1 cellular context compared by ENCODE assay signal in the genomic region with DNA sequence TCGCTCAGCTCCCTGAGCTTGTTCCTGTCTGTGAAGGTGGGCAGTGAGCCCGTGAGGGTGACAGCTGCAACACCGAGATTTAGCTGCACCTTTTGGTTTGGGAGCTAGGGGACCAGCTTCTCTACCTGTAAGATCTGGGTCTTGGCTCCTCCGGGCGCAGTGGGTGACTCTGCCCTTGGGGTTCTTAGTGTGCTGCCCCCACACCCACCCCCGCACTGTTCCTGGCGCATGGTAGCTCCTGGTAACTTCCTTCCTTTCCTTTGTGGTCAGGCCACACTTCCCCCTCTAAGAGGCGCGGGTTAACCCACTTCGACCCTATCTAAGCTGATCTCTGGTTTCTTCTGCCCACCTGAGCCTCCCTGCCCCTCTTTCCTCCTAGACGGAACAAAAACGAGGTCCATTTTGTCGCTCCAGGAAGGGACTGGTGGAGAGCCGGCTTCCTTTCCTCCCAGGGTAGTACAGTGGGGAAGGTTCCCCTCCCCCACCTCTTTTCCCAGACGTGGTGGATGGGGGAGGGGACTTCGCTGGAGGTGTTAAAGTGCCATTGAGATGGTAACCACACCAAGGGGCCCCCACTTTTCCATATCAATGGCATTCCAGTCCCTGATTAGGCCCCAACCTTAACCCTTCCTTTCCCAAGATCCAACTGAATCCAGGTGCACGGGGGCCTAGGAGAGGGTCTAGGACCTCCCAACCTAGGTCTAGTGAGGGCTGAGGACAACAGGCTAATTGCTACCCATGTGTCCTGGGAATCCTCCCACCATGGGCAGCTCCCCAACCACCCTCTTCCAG.
TF ChIP-seq lines count a peak whose summit lies in the region.

No MANE protein-coding gene starts in this region.

TF ChIP-seq in K562, 482 proteins besides CTCF, POLR2A, EP300 and RAD21 (continues in another document):
- TF ChIP-seq SIN3A (IDR thresholded peaks at IDR 0.05; ENCODE audit: borderline replicate concordance in 2 of 2, control insufficient read depth in 1 of 2, low read depth in 2 of 2, low read length in 2 of 2) (peak in 1 of 2 experiments; percentile 41; a peak in 1 of 4 replicates), HDAC6 (IDR thresholded peaks at IDR 0.05; ENCODE audit: low read depth, low read length) (no peak), TRIM24 (IDR thresholded peaks at IDR 0.05) (peak; percentile 54 to 89; a peak in 3 of 4 replicates), ESRRA (IDR thresholded peaks at IDR 0.05; ENCODE audit: borderline replicate concordance, low read depth) (peak; percentile 73), LCOR (CRISPR knock-in tag; IDR thresholded peaks at IDR 0.05) (no peak), BHLHE40 (IDR thresholded peaks at IDR 0.05; ENCODE audit: low read length) (peak; percentile 7; the same call in 1 of the 2 replicates), ZNF263 (CRISPR knock-in tag; IDR thresholded peaks at IDR 0.05; ENCODE audit: borderline replicate concordance) (no peak), NFIC (IDR thresholded peaks at IDR 0.05) (peak; percentile 11; the same call in 1 of the 2 replicates), ZNF77 (CRISPR knock-in tag; IDR thresholded peaks at IDR 0.05) (no peak), MAFK (IDR thresholded peaks at IDR 0.05; ENCODE audit: low read length) (no peak), TAF7 (tag; IDR thresholded peaks at IDR 0.05) (peak; percentile 61; the same call in 1 of the 2 replicates), ZNF274 (IDR thresholded peaks at IDR 0.05; ENCODE audit: borderline replicate concordance, low read depth, low read length) (no peak), HDAC1 (IDR thresholded peaks at IDR 0.05) (peak in 1 of 2 experiments; percentile 55; a peak in 1 of 4 replicates), LEF1 (IDR thresholded peaks at IDR 0.05) (peak; percentile 93), CXXC5 (CRISPR knock-in tag; IDR thresholded peaks at IDR 0.05) (peak; percentile 60; the same call in 1 of the 2 replicates), BRD9 (IDR thresholded peaks at IDR 0.05; ENCODE audit: low read depth, partially characterized antibody) (peak; percentile 61), NCOR1 (IDR thresholded peaks at IDR 0.05) (peak; percentile 48), KLF6 (CRISPR knock-in tag; IDR thresholded peaks at IDR 0.05; ENCODE audit: borderline replicate concordance) (no peak), MYC (IDR thresholded peaks at IDR 0.05; ENCODE audit: low read depth, low read length) (peak; percentile 64), MYC (CRISPR knock-in tag; IDR thresholded peaks at IDR 0.05; ENCODE audit: borderline replicate concordance, low read depth) (no peak), SMARCC2 (IDR thresholded peaks at IDR 0.05; ENCODE audit: low read depth) (peak; percentile 49; the same call in 1 of the 2 replicates), ARID1B (IDR thresholded peaks at IDR 0.05) (peak; percentile 63), RHOXF2B (CRISPR knock-in tag; conservative IDR thresholded peaks at IDR 0.05) (no peak), HNRNPH1 (optimal IDR thresholded peaks at IDR 0.05; ENCODE audit: low read depth, low read length) (no peak), CSDE1 (IDR thresholded peaks at IDR 0.05) (0 out of 4 replicates have a peak, but pooled peaks of 1 of the 2 experiments have one; percentile 43), BDP1 (IDR thresholded peaks at IDR 0.05; ENCODE audit: insufficient read depth, insufficient read length) (no peak), POLR3G (IDR thresholded peaks at IDR 0.05; ENCODE audit: extremely low read depth, insufficient read length, insufficient replicate concordance) (no peak)
- TF ChIP-seq, protein P1, sequence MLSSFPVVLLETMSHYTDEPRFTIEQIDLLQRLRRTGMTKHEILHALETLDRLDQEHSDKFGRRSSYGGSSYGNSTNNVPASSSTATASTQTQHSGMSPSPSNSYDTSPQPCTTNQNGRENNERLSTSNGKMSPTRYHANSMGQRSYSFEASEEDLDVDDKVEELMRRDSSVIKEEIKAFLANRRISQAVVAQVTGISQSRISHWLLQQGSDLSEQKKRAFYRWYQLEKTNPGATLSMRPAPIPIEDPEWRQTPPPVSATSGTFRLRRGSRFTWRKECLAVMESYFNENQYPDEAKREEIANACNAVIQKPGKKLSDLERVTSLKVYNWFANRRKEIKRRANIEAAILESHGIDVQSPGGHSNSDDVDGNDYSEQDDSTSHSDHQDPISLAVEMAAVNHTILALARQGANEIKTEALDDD (IDR thresholded peaks at IDR 0.05) = peak; percentile 76; the same call in 1 of the 2 replicates
- TF ChIP-seq, protein P2, sequence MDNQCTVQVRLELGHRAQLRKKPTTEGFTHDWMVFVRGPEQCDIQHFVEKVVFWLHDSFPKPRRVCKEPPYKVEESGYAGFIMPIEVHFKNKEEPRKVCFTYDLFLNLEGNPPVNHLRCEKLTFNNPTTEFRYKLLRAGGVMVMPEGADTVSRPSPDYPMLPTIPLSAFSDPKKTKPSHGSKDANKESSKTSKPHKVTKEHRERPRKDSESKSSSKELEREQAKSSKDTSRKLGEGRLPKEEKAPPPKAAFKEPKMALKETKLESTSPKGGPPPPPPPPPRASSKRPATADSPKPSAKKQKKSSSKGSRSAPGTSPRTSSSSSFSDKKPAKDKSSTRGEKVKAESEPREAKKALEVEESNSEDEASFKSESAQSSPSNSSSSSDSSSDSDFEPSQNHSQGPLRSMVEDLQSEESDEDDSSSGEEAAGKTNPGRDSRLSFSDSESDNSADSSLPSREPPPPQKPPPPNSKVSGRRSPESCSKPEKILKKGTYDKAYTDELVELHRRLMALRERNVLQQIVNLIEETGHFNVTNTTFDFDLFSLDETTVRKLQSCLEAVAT (IDR thresholded peaks at IDR 0.05) = peak; percentile 57 to 68; a peak in 2 of 4 replicates
- TF ChIP-seq, protein P3, sequence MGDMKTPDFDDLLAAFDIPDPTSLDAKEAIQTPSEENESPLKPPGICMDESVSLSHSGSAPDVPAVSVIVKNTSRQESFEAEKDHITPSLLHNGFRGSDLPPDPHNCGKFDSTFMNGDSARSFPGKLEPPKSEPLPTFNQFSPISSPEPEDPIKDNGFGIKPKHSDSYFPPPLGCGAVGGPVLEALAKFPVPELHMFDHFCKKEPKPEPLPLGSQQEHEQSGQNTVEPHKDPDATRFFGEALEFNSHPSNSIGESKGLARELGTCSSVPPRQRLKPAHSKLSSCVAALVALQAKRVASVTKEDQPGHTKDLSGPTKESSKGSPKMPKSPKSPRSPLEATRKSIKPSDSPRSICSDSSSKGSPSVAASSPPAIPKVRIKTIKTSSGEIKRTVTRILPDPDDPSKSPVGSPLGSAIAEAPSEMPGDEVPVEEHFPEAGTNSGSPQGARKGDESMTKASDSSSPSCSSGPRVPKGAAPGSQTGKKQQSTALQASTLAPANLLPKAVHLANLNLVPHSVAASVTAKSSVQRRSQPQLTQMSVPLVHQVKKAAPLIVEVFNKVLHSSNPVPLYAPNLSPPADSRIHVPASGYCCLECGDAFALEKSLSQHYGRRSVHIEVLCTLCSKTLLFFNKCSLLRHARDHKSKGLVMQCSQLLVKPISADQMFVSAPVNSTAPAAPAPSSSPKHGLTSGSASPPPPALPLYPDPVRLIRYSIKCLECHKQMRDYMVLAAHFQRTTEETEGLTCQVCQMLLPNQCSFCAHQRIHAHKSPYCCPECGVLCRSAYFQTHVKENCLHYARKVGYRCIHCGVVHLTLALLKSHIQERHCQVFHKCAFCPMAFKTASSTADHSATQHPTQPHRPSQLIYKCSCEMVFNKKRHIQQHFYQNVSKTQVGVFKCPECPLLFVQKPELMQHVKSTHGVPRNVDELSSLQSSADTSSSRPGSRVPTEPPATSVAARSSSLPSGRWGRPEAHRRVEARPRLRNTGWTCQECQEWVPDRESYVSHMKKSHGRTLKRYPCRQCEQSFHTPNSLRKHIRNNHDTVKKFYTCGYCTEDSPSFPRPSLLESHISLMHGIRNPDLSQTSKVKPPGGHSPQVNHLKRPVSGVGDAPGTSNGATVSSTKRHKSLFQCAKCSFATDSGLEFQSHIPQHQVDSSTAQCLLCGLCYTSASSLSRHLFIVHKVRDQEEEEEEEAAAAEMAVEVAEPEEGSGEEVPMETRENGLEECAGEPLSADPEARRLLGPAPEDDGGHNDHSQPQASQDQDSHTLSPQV (IDR thresholded peaks at IDR 0.05) = peak; percentile 60; the same call in 1 of the 2 replicates
- TF ChIP-seq, protein P4, sequence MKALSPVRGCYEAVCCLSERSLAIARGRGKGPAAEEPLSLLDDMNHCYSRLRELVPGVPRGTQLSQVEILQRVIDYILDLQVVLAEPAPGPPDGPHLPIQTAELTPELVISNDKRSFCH (CRISPR knock-in tag; IDR thresholded peaks at IDR 0.05) = no peak
- TF ChIP-seq, protein P4 (tag; IDR thresholded peaks at IDR 0.05) = no peak
- TF ChIP-seq, protein P5, sequence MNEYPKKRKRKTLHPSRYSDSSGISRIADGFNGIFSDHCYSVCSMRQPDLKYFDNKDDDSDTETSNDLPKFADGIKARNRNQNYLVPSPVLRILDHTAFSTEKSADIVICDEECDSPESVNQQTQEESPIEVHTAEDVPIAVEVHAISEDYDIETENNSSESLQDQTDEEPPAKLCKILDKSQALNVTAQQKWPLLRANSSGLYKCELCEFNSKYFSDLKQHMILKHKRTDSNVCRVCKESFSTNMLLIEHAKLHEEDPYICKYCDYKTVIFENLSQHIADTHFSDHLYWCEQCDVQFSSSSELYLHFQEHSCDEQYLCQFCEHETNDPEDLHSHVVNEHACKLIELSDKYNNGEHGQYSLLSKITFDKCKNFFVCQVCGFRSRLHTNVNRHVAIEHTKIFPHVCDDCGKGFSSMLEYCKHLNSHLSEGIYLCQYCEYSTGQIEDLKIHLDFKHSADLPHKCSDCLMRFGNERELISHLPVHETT (CRISPR knock-in tag; conservative IDR thresholded peaks at IDR 0.05 in 1 of 2, IDR thresholded peaks at IDR 0.05 in 1 of 2) = 0 out of 4 replicates have a peak, but pooled peaks of 1 of the 2 experiments have one; percentile 22
- TF ChIP-seq, protein P6, sequence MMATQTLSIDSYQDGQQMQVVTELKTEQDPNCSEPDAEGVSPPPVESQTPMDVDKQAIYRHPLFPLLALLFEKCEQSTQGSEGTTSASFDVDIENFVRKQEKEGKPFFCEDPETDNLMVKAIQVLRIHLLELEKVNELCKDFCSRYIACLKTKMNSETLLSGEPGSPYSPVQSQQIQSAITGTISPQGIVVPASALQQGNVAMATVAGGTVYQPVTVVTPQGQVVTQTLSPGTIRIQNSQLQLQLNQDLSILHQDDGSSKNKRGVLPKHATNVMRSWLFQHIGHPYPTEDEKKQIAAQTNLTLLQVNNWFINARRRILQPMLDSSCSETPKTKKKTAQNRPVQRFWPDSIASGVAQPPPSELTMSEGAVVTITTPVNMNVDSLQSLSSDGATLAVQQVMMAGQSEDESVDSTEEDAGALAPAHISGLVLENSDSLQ (IDR thresholded peaks at IDR 0.05) = 0 out of 2 replicates have a peak, but pooled peaks have one; percentile 32
- TF ChIP-seq, protein P7, sequence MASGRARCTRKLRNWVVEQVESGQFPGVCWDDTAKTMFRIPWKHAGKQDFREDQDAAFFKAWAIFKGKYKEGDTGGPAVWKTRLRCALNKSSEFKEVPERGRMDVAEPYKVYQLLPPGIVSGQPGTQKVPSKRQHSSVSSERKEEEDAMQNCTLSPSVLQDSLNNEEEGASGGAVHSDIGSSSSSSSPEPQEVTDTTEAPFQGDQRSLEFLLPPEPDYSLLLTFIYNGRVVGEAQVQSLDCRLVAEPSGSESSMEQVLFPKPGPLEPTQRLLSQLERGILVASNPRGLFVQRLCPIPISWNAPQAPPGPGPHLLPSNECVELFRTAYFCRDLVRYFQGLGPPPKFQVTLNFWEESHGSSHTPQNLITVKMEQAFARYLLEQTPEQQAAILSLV (tag; IDR thresholded peaks at IDR 0.05) = no peak
- TF ChIP-seq, protein P8, sequence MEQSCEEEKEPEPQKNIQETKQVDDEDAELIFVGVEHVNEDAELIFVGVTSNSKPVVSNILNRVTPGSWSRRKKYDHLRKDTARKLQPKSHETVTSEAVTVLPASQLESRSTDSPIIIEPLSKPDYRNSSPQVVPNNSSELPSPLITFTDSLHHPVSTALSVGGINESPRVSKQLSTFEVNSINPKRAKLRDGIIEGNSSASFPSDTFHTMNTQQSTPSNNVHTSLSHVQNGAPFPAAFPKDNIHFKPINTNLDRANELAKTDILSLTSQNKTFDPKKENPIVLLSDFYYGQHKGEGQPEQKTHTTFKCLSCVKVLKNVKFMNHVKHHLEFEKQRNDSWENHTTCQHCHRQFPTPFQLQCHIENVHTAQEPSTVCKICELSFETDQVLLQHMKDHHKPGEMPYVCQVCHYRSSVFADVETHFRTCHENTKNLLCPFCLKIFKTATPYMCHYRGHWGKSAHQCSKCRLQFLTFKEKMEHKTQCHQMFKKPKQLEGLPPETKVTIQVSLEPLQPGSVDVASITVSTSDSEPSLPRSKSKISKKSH (CRISPR knock-in tag; IDR thresholded peaks at IDR 0.05) = no peak
- TF ChIP-seq, protein P9, sequence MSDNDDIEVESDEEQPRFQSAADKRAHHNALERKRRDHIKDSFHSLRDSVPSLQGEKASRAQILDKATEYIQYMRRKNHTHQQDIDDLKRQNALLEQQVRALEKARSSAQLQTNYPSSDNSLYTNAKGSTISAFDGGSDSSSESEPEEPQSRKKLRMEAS (CRISPR knock-in tag; IDR thresholded peaks at IDR 0.05) = 0 out of 2 replicates have a peak, but pooled peaks have one; percentile 17
- TF ChIP-seq, protein P10, sequence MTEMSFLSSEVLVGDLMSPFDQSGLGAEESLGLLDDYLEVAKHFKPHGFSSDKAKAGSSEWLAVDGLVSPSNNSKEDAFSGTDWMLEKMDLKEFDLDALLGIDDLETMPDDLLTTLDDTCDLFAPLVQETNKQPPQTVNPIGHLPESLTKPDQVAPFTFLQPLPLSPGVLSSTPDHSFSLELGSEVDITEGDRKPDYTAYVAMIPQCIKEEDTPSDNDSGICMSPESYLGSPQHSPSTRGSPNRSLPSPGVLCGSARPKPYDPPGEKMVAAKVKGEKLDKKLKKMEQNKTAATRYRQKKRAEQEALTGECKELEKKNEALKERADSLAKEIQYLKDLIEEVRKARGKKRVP (CRISPR knock-in tag; IDR thresholded peaks at IDR 0.05) = no peak
- TF ChIP-seq, protein P11, sequence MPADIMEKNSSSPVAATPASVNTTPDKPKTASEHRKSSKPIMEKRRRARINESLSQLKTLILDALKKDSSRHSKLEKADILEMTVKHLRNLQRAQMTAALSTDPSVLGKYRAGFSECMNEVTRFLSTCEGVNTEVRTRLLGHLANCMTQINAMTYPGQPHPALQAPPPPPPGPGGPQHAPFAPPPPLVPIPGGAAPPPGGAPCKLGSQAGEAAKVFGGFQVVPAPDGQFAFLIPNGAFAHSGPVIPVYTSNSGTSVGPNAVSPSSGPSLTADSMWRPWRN (IDR thresholded peaks at IDR 0.05; ENCODE audit: low read depth) = peak; percentile 34; the same call in 1 of the 2 replicates
- TF ChIP-seq, protein P12, sequence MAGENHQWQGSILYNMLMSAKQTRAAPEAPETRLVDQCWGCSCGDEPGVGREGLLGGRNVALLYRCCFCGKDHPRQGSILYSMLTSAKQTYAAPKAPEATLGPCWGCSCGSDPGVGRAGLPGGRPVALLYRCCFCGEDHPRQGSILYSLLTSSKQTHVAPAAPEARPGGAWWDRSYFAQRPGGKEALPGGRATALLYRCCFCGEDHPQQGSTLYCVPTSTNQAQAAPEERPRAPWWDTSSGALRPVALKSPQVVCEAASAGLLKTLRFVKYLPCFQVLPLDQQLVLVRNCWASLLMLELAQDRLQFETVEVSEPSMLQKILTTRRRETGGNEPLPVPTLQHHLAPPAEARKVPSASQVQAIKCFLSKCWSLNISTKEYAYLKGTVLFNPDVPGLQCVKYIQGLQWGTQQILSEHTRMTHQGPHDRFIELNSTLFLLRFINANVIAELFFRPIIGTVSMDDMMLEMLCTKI (IDR thresholded peaks at IDR 0.05; ENCODE audit: partially characterized antibody) = no peak
